In genomic region chr5:177509361-177509951, GRCh38 we compare ENCODE assay signal across 8 cellular contexts. TPM values are rescaled to one million over a fixed set of nuclear protein-coding genes. Genes with fewer than 3 reads are reported as not detected.
DNase-seq lines count a peak whose midpoint lies in the region; ATAC-seq and TF ChIP-seq lines count a peak whose summit lies in the region.

A gene with protein sequence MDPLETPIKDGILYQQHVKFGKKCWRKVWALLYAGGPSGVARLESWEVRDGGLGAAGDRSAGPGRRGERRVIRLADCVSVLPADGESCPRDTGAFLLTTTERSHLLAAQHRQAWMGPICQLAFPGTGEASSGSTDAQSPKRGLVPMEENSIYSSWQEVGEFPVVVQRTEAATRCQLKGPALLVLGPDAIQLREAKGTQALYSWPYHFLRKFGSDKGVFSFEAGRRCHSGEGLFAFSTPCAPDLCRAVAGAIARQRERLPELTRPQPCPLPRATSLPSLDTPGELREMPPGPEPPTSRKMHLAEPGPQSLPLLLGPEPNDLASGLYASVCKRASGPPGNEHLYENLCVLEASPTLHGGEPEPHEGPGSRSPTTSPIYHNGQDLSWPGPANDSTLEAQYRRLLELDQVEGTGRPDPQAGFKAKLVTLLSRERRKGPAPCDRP (minus strand): TSS chr5:177509826. CDS start chr5:177509540, 286 bp downstream.

- H3K27me3 ChIP-seq in PC-9 (ENCODE audit: insufficient read depth, low read depth), result no peaks in the 10 kb centered on the region
- H3K27me3 ChIP-seq in right cardiac atrium (ENCODE audit: control insufficient read depth, insufficient read depth), result no peaks in the 10 kb centered on the region
- H3K27me3 ChIP-seq in thoracic aorta (replicated peaks; ENCODE audit: insufficient read depth), result no peaks in the 10 kb centered on the region

- peaks cover 5 to 22% of the 10 kb centered on the region in 2 donors for H3K36me3 Mint-ChIP-seq in activated naive CD4-positive, alpha-beta T cell treated with anti-CD3 and anti-CD28 coated beads, Interleukin-2, amount 50 U/mL, for 72 hours

- H3K4me1 ChIP-seq in PC-9 (replicated peaks; ENCODE audit: insufficient read depth), result no peaks in the 10 kb centered on the region
- no peaks in the 10 kb centered on the region for H3K4me1 ChIP-seq in right cardiac atrium (ENCODE audit: control insufficient read depth, insufficient read depth, low read length)
- no peaks in the 10 kb centered on the region for H3K4me1 ChIP-seq in thoracic aorta (ENCODE audit: control insufficient read depth in 1 of 2, low read depth in 2 of 2)

- H3F3A ChIP-seq in PC-9 (ENCODE audit: insufficient read depth, low read depth), result no peaks in the 10 kb centered on the region

- H4K20me1 ChIP-seq in PC-9 (ENCODE audit: insufficient read depth), result no peaks in the 10 kb centered on the region

- POLR2A ChIA-PET in PC-9 (lab: Charles Lee; ENCODE audit: unreplicated experiment), result no interaction called here

- no peak within 1 kb of the TSS for H2AFZ ChIP-seq in PC-9

- H3K36me3 ChIP-seq in PC-9 (ENCODE audit: low read depth) (no peaks in the 10 kb centered on the region), thoracic aorta (peaks cover 30% of the 10 kb centered on the region)

- 28% methylated on average over 20 of the region's 20 CpGs for WGBS in right cardiac atrium

- H3K27ac ChIP-seq in PC-9, result no peak within 1 kb of the TSS
- no peak within 1 kb of the TSS for H3K27ac ChIP-seq in right cardiac atrium (ENCODE audit: low read length)
- H3K27ac ChIP-seq in thoracic aorta, result peak within 1 kb of the TSS; percentile 44 to 56

- H3K27ac Mint-ChIP-seq in activated naive CD4-positive, alpha-beta T cell treated with anti-CD3 and anti-CD28 coated beads, Interleukin-2, amount 50 U/mL, for 72 hours, result peak within 1 kb of the TSS; percentile 60 to 75

- no peak for TF ChIP-seq CTCF in PC-9 (conservative IDR thresholded peaks at IDR 0.05)
- TF ChIP-seq CTCF in thoracic aorta (IDR thresholded peaks at IDR 0.05), result no peak

- H3K4me2 ChIP-seq in PC-9, result no peak within 1 kb of the TSS

- H3K9me2 ChIP-seq in PC-9 (ENCODE audit: insufficient read depth), result no peaks in the 10 kb centered on the region

- H3K79me2 ChIP-seq in PC-9 (ENCODE audit: low read depth), result no peaks in the 10 kb centered on the region

- DNase-seq in activated naive CD4-positive, alpha-beta T cell treated with anti-CD3 and anti-CD28 coated beads, Interleukin-2, amount 50 U/mL, for 72 hours (ENCODE audit: low spot score in 2 of 2), result no peak
- no peak for DNase-seq in activated naive CD4-positive, alpha-beta T cell treated with Interleukin-2 at 50 U/mL for 16 hours
- DNase-seq in PC-9 (no peak), right cardiac atrium (peak in 2 of 3 donors; percentile 77 to 84), thoracic aorta (ENCODE audit: low spot score) (no peak), NCI-H1105 (lab: John Stamatoyannopoulos, UW) (no peak), NCI-H2029 treated with DMSO at 0.1 percent for 48 hours (lab: John Stamatoyannopoulos, UW) (no peak)
- DNase-seq in activated effector memory CD4-positive, alpha-beta T cell treated with Interleukin-2 at 50 U/mL for 16 hours, result no peak

- H3K9me3 Mint-ChIP-seq in activated naive CD4-positive, alpha-beta T cell treated with anti-CD3 and anti-CD28 coated beads, Interleukin-2, amount 50 U/mL, for 72 hours, result no peaks in the 10 kb centered on the region

- BruUV-seq in PC-9 (replicated peaks; lab: Mats Ljungman, UMichigan), result no TSS peak

- CTCF ChIA-PET in PC-9 (lab: Charles Lee), result no interaction called here

- H3K4me3 ChIP-seq in PC-9 (no peak within 1 kb of the TSS), right cardiac atrium (ENCODE audit: low read length) (no peak within 1 kb of the TSS), thoracic aorta (peak within 1 kb of the TSS; percentile 66)

- intact Hi-C loops in PC-9 (cut with micrococcal nuclease; ENCODE audit: unreplicated experiment) (no loop called here), right cardiac atrium (cut with DNase I) (loop anchor here in 1 of 4 donors (10.0 kb wide), 1 partner anchor 195 kb away; the partner anchor contains the start of gene MXD3)

- ATAC-seq in activated naive CD4-positive, alpha-beta T cell treated with anti-CD3 and anti-CD28 coated beads, Interleukin-2, amount 50 U/mL, for 72 hours, result peak; percentile 22 to 26
- peak; percentile 26 to 34 for ATAC-seq in right cardiac atrium
- ATAC-seq in thoracic aorta (ENCODE audit: insufficient number of reproducible peaks, low FRiP score, low read depth), result no peak

- H3K9me3 ChIP-seq in PC-9 (ENCODE audit: insufficient read depth, low read depth) (no peaks in the 10 kb centered on the region), right cardiac atrium (ENCODE audit: control insufficient read depth, low read length) (no peaks in the 10 kb centered on the region), thoracic aorta (no peaks in the 10 kb centered on the region)

RNA-seq across cellular contexts. Expression of the gene that starts here (rescaled TPM):
- total RNA-seq in activated naive CD4-positive, alpha-beta T cell treated with anti-CD3 and anti-CD28 coated beads, Interleukin-2, amount 50 U/mL, for 72 hours, result 10 to 100 TPM in 1 of 2 donors, 1 to 10 TPM in 1; 1.8 to 14.9 TPM
- total RNA-seq in PC-9 (2021) (12.2 and 12.3 TPM in 2 replicates), right cardiac atrium (1 to 10 TPM; 3.1 to 4.5 (median 3.9) TPM), thoracic aorta (10 to 100 TPM; 20.5 to 35.6 TPM)
- polyA plus RNA-seq in right cardiac atrium, result 1.4 TPM

Comparison
In these comparisons a context has a peak if more than half of its experiments do, and no peak if none do; other contexts are left out.
1. DNase-seq: peak in right cardiac atrium (2 of 3); none in activated naive CD4-positive, alpha-beta T cell treated with anti-CD3 and anti-CD28 coated beads, Interleukin-2, amount 50 U/mL, for 72 hours (0 of 2), activated naive CD4-positive, alpha-beta T cell treated with Interleukin-2 at 50 U/mL for 16 hours (single experiment), PC-9 (0 of 2), thoracic aorta (single experiment), activated effector memory CD4-positive, alpha-beta T cell treated with Interleukin-2 at 50 U/mL for 16 hours (single experiment), NCI-H1105 (single experiment) and NCI-H2029 treated with DMSO at 0.1 percent for 48 hours (single experiment).
2. H3K27ac ChIP-seq: peak in thoracic aorta (2 of 2); none in PC-9 (single experiment) and right cardiac atrium (single experiment).